Comparison of ENCODE assay signal across 8 cellular contexts in the genomic region with DNA sequence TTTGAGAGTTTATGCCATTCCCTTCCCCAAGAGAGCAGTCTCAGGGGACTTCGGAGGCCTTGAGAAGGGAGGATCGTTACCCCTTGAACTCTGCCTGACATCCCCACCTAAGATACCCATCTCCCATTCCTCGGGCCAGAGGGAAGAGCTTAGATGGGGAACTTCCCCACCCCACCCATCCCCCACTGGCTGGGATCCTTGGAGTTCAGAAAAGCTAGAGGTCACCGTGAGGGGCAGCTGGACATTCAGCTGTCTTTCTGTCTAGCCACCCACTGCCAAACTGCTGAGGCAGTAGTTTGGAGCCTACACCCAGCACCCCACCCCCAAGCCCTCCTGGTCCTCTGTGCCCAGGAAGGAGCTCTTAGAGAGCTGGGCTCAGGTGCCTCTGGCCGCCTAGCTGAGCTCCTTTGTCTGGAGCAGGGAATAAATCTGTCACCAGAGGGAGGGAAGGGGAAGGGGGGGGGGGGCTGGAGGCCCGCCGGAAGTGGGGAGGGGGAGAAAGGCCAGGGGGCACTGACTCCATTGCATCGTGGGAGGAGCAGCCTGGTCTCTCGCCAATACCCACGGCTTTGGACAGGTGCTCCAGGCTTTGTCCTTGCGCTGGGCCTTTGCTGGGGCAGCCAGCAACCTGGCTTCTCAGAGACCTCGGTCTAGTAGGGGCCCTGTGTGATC. TPM values are rescaled to one million over a fixed set of nuclear protein-coding genes. Genes with fewer than 3 reads are reported as not detected.
DNase-seq lines count a peak whose midpoint lies in the region; ATAC-seq and TF ChIP-seq lines count a peak whose summit lies in the region.

No MANE protein-coding gene starts in this region.

- WGBS in IMR-90 (ENCODE audit: extremely low coverage in 2 of 2, insufficient read length in 1 of 2), 2 experiments, result 33% methylated on average over 1 of the region's 12 CpGs; no CpG with 5 or more reads in 1 of the 2 experiments

- H2AK5ac ChIP-seq in IMR-90 (ENCODE audit: low read depth, low read length), result 0 out of 2 replicates have a peak overlapping the region, but pooled peaks have one; percentile 35

- H3K4me3 Mint-ChIP-seq in central memory CD8-positive, alpha-beta T cell, result peak overlapping the region; percentile 50

- TF ChIP-seq CTCF in C4-2B (conservative IDR thresholded peaks at IDR 0.05) (no peak), IMR-90 (conservative IDR thresholded peaks at IDR 0.05; ENCODE audit: low read depth, low read length) (no peak), neural cell (IDR thresholded peaks at IDR 0.05; ENCODE audit: poor library complexity, severe bottlenecking) (no peak)

- H3K36me3 ChIP-seq in IMR-90 (ENCODE audit: control insufficient read depth, insufficient read depth, low read length), result peaks cover 8% of the 10 kb centered on the region; the same call in 1 of the 2 replicates
- H3K36me3 ChIP-seq in neural cell (ENCODE audit: insufficient read depth, low read length), result no peaks in the 10 kb centered on the region

- H3K14ac ChIP-seq in IMR-90 (replicated peaks; ENCODE audit: low read depth, low read length), result no peak overlapping the region

- H3K9me2 ChIP-seq in neural cell (ENCODE audit: insufficient read depth, low read length), result no peaks in the 10 kb centered on the region

- TF ChIP-seq POLR2A in IMR-90 (IDR thresholded peaks at IDR 0.05; ENCODE audit: low read depth, low read length), result no peak

- no peak overlapping the region for H2BK15ac ChIP-seq in IMR-90 (ENCODE audit: low read depth, low read length)

- H3K4me2 ChIP-seq in IMR-90 (ENCODE audit: low read depth, low read length) (peak overlapping the region; percentile 81), neural cell (ENCODE audit: low read length) (no peak overlapping the region)

- H3K27me3 Mint-ChIP-seq in central memory CD8-positive, alpha-beta T cell, result peaks cover 37% of the 10 kb centered on the region

- H2BK20ac ChIP-seq in IMR-90 (ENCODE audit: low read depth, low read length), result no peak overlapping the region

- no TSS peak for BruUV-seq in IMR-90 (replicated peaks; lab: Mats Ljungman, UMichigan)

- H3K27ac ChIP-seq in C4-2B (peak overlapping the region; percentile 94), IMR-90 (ENCODE audit: insufficient read depth, low read length) (no peak overlapping the region), neural cell (ENCODE audit: low read length) (no peak overlapping the region)

- H2AFZ ChIP-seq in IMR-90 (replicated peaks; ENCODE audit: low read length, poor library complexity), result peak overlapping the region; percentile 87
- H2AFZ ChIP-seq in neural cell (ENCODE audit: low read depth, low read length), result no peak overlapping the region

- peaks cover 2% of the 10 kb centered on the region for H3K36me3 Mint-ChIP-seq in central memory CD8-positive, alpha-beta T cell (ENCODE audit: insufficient read depth)

- H3K79me1 ChIP-seq in IMR-90 (ENCODE audit: low read depth in 1 of 2, low read length in 2 of 2), result no peaks in the 10 kb centered on the region

- no peak overlapping the region for H4K8ac ChIP-seq in IMR-90 (ENCODE audit: low read depth in 2 of 2, low read length in 2 of 2)

- intact Hi-C loops in IMR-90 (cut with micrococcal nuclease), result no loop called here

- H4K91ac ChIP-seq in IMR-90 (ENCODE audit: insufficient read depth, low read depth, low read length), result no peak overlapping the region

- H3K23ac ChIP-seq in IMR-90 (ENCODE audit: low read depth, low read length), result peak overlapping the region; percentile 24; the same call in 1 of the 2 replicates

- H2BK5ac ChIP-seq in IMR-90 (ENCODE audit: low read depth, low read length, poor library complexity, severe bottlenecking), result no peak overlapping the region

- dilution Hi-C loops in IMR-90 (cut with HindIII; ENCODE audit: low sequenced_read_pairs, unreplicated experiment), result no loop called here

- H3K9me1 ChIP-seq in IMR-90 (ENCODE audit: insufficient read depth, low read length), result peaks cover 3% of the 10 kb centered on the region; the same call in 1 of the 2 replicates

- peaks cover 29% of the 10 kb centered on the region for H3K27me3 ChIP-seq in IMR-90 (ENCODE audit: control insufficient read depth, insufficient read depth, low read length)
- peaks cover 40% of the 10 kb centered on the region for H3K27me3 ChIP-seq in neural cell (ENCODE audit: insufficient read depth, low read depth, low read length)

- H3K9me3 ChIP-seq in IMR-90 (ENCODE audit: control insufficient read depth, insufficient read depth, low read length) (no peaks in the 10 kb centered on the region), neural cell (ENCODE audit: low read length) (no peaks in the 10 kb centered on the region)

- H4K20me1 ChIP-seq in IMR-90 (ENCODE audit: insufficient read depth, low read length), result peaks cover 12% of the 10 kb centered on the region; the same call in 1 of the 2 replicates
- H4K20me1 ChIP-seq in neural cell (ENCODE audit: insufficient read depth), result no peaks in the 10 kb centered on the region

- ATAC-seq in IMR-90 (ENCODE audit: low read depth) (no peak), GM21526 (IDR thresholded peaks at IDR 0.05; ENCODE audit: low FRiP score, unreplicated experiment) (no peak)
- no peak for ATAC-seq in central memory CD8-positive, alpha-beta T cell (replicated peaks; ENCODE audit: extremely low read depth, poor library complexity, severe bottlenecking)

- H3K18ac ChIP-seq in IMR-90 (ENCODE audit: low read depth, low read length), result no peak overlapping the region

- no peak for DNase-seq in IMR-90
- no peak for DNase-seq in central memory CD8-positive, alpha-beta T cell (ENCODE audit: low spot score in 2 of 2)
- DNase-seq in H4 (ENCODE audit: low spot score), result no peak
- no peak for DNase-seq in epidermal melanocyte (ENCODE audit: insufficient read length, low spot score)
- DNase-seq in activated CD4-positive, alpha-beta T cell treated with anti-CD3 and anti-CD28 coated beads, Interleukin-2, amount 50 U/mL, for 48 hours, result no peak

- H3K4ac ChIP-seq in IMR-90 (ENCODE audit: low read depth, low read length), result no peak overlapping the region

- H3K9me3 Mint-ChIP-seq in central memory CD8-positive, alpha-beta T cell, result no peaks in the 10 kb centered on the region

- TF ChIP-seq EP300 in neural cell (conservative IDR thresholded peaks at IDR 0.05; ENCODE audit: poor library complexity, severe bottlenecking), result no peak

- POLR2A ChIA-PET in IMR-90 (lab: Charles Lee; ENCODE audit: unreplicated experiment), result interaction anchor here (0.6 kb wide), 1 partner anchor 9 kb away, joined by 3 read pairs; no protein-coding TSS in a partner anchor

- H3K4me1 ChIP-seq in IMR-90 (ENCODE audit: control insufficient read depth, insufficient read depth, low read length), result peaks cover 5% of the 10 kb centered on the region; the same call in 1 of the 2 replicates

- CTCF ChIA-PET in IMR-90 (lab: Yijun Ruan, JAX), result no interaction called here

- H3K4me3 ChIP-seq in IMR-90 (ENCODE audit: insufficient read depth, low read depth, low read length), result no peak overlapping the region; the same call in 1 of the 2 replicates
- H3K4me3 ChIP-seq in neural cell (ENCODE audit: low read length), result peak overlapping the region; percentile 48

- no peak overlapping the region for H3K56ac ChIP-seq in IMR-90 (ENCODE audit: extremely low read depth, insufficient read depth, low read length)

- TF ChIP-seq RAD21 in IMR-90 (IDR thresholded peaks at IDR 0.05; ENCODE audit: low read length) (no peak), neural cell (conservative IDR thresholded peaks at IDR 0.05) (no peak)

- peaks cover 5% of the 10 kb centered on the region for H3K4me1 Mint-ChIP-seq in central memory CD8-positive, alpha-beta T cell

- peak overlapping the region; percentile 28 for H2AK9ac ChIP-seq in IMR-90 (replicated peaks; ENCODE audit: low read depth, low read length, poor library complexity)

- no peak overlapping the region for H2BK120ac ChIP-seq in IMR-90 (ENCODE audit: low read depth, low read length)

- no peak overlapping the region for H3K27ac Mint-ChIP-seq in central memory CD8-positive, alpha-beta T cell (ENCODE audit: low read depth)

- in situ Hi-C loops in IMR-90 (cut with MboI; ENCODE audit: low sequenced_read_pairs), result no loop called here

- H3K79me2 ChIP-seq in neural cell (replicated peaks; ENCODE audit: insufficient read depth, low read length), result no peaks in the 10 kb centered on the region

- H3K9ac ChIP-seq in IMR-90 (ENCODE audit: low read depth, low read length) (no peak overlapping the region), neural cell (ENCODE audit: low read length) (no peak overlapping the region)

- no peaks in the 10 kb centered on the region for H3F3A ChIP-seq in neural cell (ENCODE audit: insufficient read depth, low read length, poor library complexity, severe bottlenecking)

- H4K5ac ChIP-seq in IMR-90 (ENCODE audit: low read depth, low read length), result no peak overlapping the region

RNA-seq across cellular contexts. Expression of a gene that starts 1.0 kb away (rescaled TPM):
- total RNA-seq in IMR-90 (2012; rRNA removed), result not detected in 2 replicates
- polyA plus RNA-seq in IMR-90 (2012; rRNA removed), result 0.26 and 0.27 TPM in 2 replicates
- polyA plus RNA-seq in IMR-90 (2012; cell fraction: cytosol; rRNA removed), result 0.12 TPM in 1 of 2 replicates, not detected in the other
- 0.47 and 0.60 TPM in 2 replicates for polyA plus RNA-seq in IMR-90 (2012; cell fraction: nucleus; rRNA removed; ENCODE audit: low replicate concordance)
- 0.24 and 2.8 TPM in 2 replicates for polyA plus RNA-seq in neural cell
- polyA minus RNA-seq in neural cell, result not detected in 2 replicates
- 0.10 TPM in 1 of 2 replicates, not detected in the other for total RNA-seq in H4 (2014; rRNA removed; shearing (Covaris generic))

RNA-seq across cellular contexts. Expression of a gene that starts 15.7 kb away (rescaled TPM):
- 1.7 and 2.0 TPM in 2 replicates for total RNA-seq in IMR-90 (2012; rRNA removed)
- 5.9 and 6.1 TPM in 2 replicates for polyA plus RNA-seq in IMR-90 (2012; rRNA removed)
- polyA plus RNA-seq in IMR-90 (2012; cell fraction: cytosol; rRNA removed), result 4.2 and 9.4 TPM in 2 replicates
- polyA plus RNA-seq in IMR-90 (2012; cell fraction: nucleus; rRNA removed; ENCODE audit: low replicate concordance), result 16.9 and 38.6 TPM in 2 replicates
- polyA plus RNA-seq in neural cell, result 1.7 TPM in 1 of 2 replicates, not detected in the other
- polyA minus RNA-seq in neural cell, result 1.7 and 1.9 TPM in 2 replicates
- total RNA-seq in H4 (2014; rRNA removed; shearing (Covaris generic)), result 3.0 and 3.2 TPM in 2 replicates

RNA-seq across cellular contexts. Expression of a gene that starts 38.6 kb away (rescaled TPM):
- total RNA-seq in IMR-90 (2012; rRNA removed), result 0.54 and 0.56 TPM in 2 replicates
- polyA plus RNA-seq in IMR-90 (2012; rRNA removed), result 2.2 and 2.4 TPM in 2 replicates
- polyA plus RNA-seq in IMR-90 (2012; cell fraction: cytosol; rRNA removed), result 2.0 and 3.4 TPM in 2 replicates
- polyA plus RNA-seq in IMR-90 (2012; cell fraction: nucleus; rRNA removed; ENCODE audit: low replicate concordance), result 1.8 and 2.4 TPM in 2 replicates
- 1.1 and 2.7 TPM in 2 replicates for polyA plus RNA-seq in neural cell
- 1.0 and 1.5 TPM in 2 replicates for polyA minus RNA-seq in neural cell
- not detected in 2 replicates for total RNA-seq in H4 (2014; rRNA removed; shearing (Covaris generic))

RNA-seq across cellular contexts. Expression of a gene that starts 49.0 kb away (rescaled TPM):
- total RNA-seq in IMR-90 (2012; rRNA removed), result 112 and 128 TPM in 2 replicates
- polyA plus RNA-seq in IMR-90 (2012; rRNA removed) (123 and 124 TPM in 2 replicates), neural cell (188 and 195 TPM in 2 replicates)
- polyA plus RNA-seq in IMR-90 (2012; cell fraction: cytosol; rRNA removed), result 207 and 212 TPM in 2 replicates
- polyA plus RNA-seq in IMR-90 (2012; cell fraction: nucleus; rRNA removed; ENCODE audit: low replicate concordance), result 94.6 and 127 TPM in 2 replicates
- polyA minus RNA-seq in neural cell, result 176 and 188 TPM in 2 replicates
- total RNA-seq in H4 (2014; rRNA removed; shearing (Covaris generic)), result 99.0 and 101 TPM in 2 replicates

RNA-seq across cellular contexts. Expression of a gene that starts 51.4 kb away (rescaled TPM):
- not detected in 2 replicates for total RNA-seq in IMR-90 (2012; rRNA removed)
- polyA plus RNA-seq in IMR-90 (2012; rRNA removed) (not detected in 2 replicates), neural cell (not detected in 2 replicates)
- not detected in 2 replicates for polyA plus RNA-seq in IMR-90 (2012; cell fraction: cytosol; rRNA removed)
- polyA plus RNA-seq in IMR-90 (2012; cell fraction: nucleus; rRNA removed; ENCODE audit: low replicate concordance), result not detected in 2 replicates
- polyA minus RNA-seq in neural cell, result not detected in 2 replicates
- not detected in 2 replicates for total RNA-seq in H4 (2014; rRNA removed; shearing (Covaris generic))
